28 cellular contexts compared by ENCODE assay signal in genomic region chr17:79914813-79915740, GRCh38.
DNase-seq lines count a peak whose midpoint lies in the region; ATAC-seq and TF ChIP-seq lines count a peak whose summit lies in the region.
"Had no signal": no experiment of that assay in that cellular context is flagged by ENCODE, and none has a peak within 500 bp of the region (broad histone marks: within the 10 kb centered on the region; RNA-seq: fewer than 3 reads in every experiment).

No MANE protein-coding gene starts in this region.

- no peak overlapping the region for H4K8ac ChIP-seq in mesenchymal stem cell (ENCODE audit: low read length)

- H3K27ac ChIP-seq in heart left ventricle (peak overlapping the region in 1 of 12 donors; percentile 49), mesenchymal stem cell (ENCODE audit: low read length, poor library complexity, severe bottlenecking) (no peak overlapping the region), stomach (peak overlapping the region in 3 of 5 donors; percentile 43 to 74 (median 67))
- H3K27ac ChIP-seq in CD8-positive, alpha-beta memory T cell (ENCODE audit: low read depth, low read length): no peak overlapping the region
- H3K27ac ChIP-seq: gastrocnemius medialis, HL-60, left lung, SJCRH30, tibial nerve had no signal

- no peak overlapping the region for H2AFZ ChIP-seq in mesenchymal stem cell (ENCODE audit: low read depth, low read length)

- H2BK12ac ChIP-seq in mesenchymal stem cell (ENCODE audit: low read length in 2 of 2): no peak overlapping the region

- H3K9ac ChIP-seq in mesenchymal stem cell (ENCODE audit: low read length): no peak overlapping the region

- CTCF ChIA-PET in WTC11 (lab: Charles Lee): interaction anchor here (0.6 to 3.3 kb wide), 28 partner anchors 9 to 193 kb away, joined by 3 to 27 read pairs (median 5); partner anchors contain the start of genes CBX4, CBX8 and GAA
- CTCF ChIA-PET in CD8-positive, alpha-beta memory T cell (lab: Charles Lee): no interaction called here

- ATAC-seq in heart left ventricle: peak in 2 of 4 donors; percentile 37 to 60
- ATAC-seq in Right ventricle myocardium inferior: no peak
- no peak for ATAC-seq in WTC11
- ATAC-seq in GM21447 (IDR thresholded peaks at IDR 0.05; ENCODE audit: unreplicated experiment): no peak
- ATAC-seq: activated naive CD8-positive, alpha-beta T cell treated with anti-CD3 and anti-CD28 coated beads, Interleukin-2, amount 50 U/mL, for 24 hours had no signal

- no peak overlapping the region for H2BK15ac ChIP-seq in mesenchymal stem cell (ENCODE audit: low read depth, poor library complexity, severe bottlenecking)

- H3K79me1 ChIP-seq in mesenchymal stem cell (replicated peaks; ENCODE audit: low read length, poor library complexity, severe bottlenecking): no peaks in the 10 kb centered on the region

- POLR2A ChIA-PET in WTC11 (lab: Charles Lee): no interaction called here
- POLR2A ChIA-PET in CD8-positive, alpha-beta memory T cell (lab: Charles Lee): no interaction called here

- H3K4me1 ChIP-seq in heart left ventricle (peaks cover 0 to 30% (median 9%) of the 10 kb centered on the region in 12 donors), mesenchymal stem cell (ENCODE audit: control insufficient read depth, insufficient read depth, low read depth, low read length) (peaks cover 6% of the 10 kb centered on the region), stomach (peaks cover 22 to 36% (median 34%) of the 10 kb centered on the region in 4 donors)
- H3K4me1 ChIP-seq in CD8-positive, alpha-beta memory T cell (ENCODE audit: insufficient read depth, low read length): no peaks in the 10 kb centered on the region
- H3K4me1 ChIP-seq: SJCRH30 had no signal

- no peak for TF ChIP-seq EP300 in stomach (IDR thresholded peaks at IDR 0.05)

- H3K36me3 ChIP-seq in heart left ventricle (no peaks in the 10 kb centered on the region), mesenchymal stem cell (ENCODE audit: control insufficient read depth in 1 of 2, insufficient read depth in 2 of 2, low read depth in 1 of 2, low read length in 2 of 2) (no peaks in the 10 kb centered on the region), stomach (no peaks in the 10 kb centered on the region)
- no peaks in the 10 kb centered on the region for H3K36me3 ChIP-seq in CD8-positive, alpha-beta memory T cell (ENCODE audit: insufficient read depth, low read length)
- H3K36me3 ChIP-seq: BE2C, gastrocnemius medialis, left lung, Peyer's patch, SJCRH30, tibial nerve had no signal

- no peak overlapping the region for H2BK120ac ChIP-seq in mesenchymal stem cell (ENCODE audit: low read depth, low read length)

- TF ChIP-seq CTCF in heart left ventricle (IDR thresholded peaks at IDR 0.05) (no peak), WTC11 (IDR thresholded peaks at IDR 0.05) (no peak), stomach (IDR thresholded peaks at IDR 0.05) (no peak)

- H3K27ac Mint-ChIP-seq in WTC11: peak overlapping the region; percentile 13; the same call in 1 of the 2 replicates
- peak overlapping the region in 1 of 8 donors; percentile 2 for H3K27ac Mint-ChIP-seq in CD8-positive, alpha-beta memory T cell
- H3K27ac Mint-ChIP-seq: activated naive CD8-positive, alpha-beta T cell treated with anti-CD3 and anti-CD28 coated beads, Interleukin-2, amount 50 U/mL, for 24 hours; T-cell had no signal

- H2BK5ac ChIP-seq in mesenchymal stem cell (ENCODE audit: low read depth, low read length, poor library complexity, severe bottlenecking): no peak overlapping the region

- 58 to 66% (median 63%) methylated on average over 18 to 19 of the region's 19 CpGs for WGBS in heart left ventricle, 4 donors
- 68% methylated on average over 19 of the region's 19 CpGs for WGBS in mesenchymal stem cell
- 48 to 60% (median 53%) methylated on average over 17 to 19 of the region's 19 CpGs for WGBS in stomach, 5 donors

- H3K18ac ChIP-seq in mesenchymal stem cell (ENCODE audit: low read depth in 1 of 2, low read length in 2 of 2): no peak overlapping the region

- no peak overlapping the region for H3K4me3 Mint-ChIP-seq in WTC11
- no peak overlapping the region for H3K4me3 Mint-ChIP-seq in CD8-positive, alpha-beta memory T cell
- H3K4me3 Mint-ChIP-seq: activated naive CD8-positive, alpha-beta T cell treated with anti-CD3 and anti-CD28 coated beads, Interleukin-2, amount 50 U/mL, for 24 hours; central memory CD8-positive, alpha-beta T cell; naive thymus-derived CD4-positive, alpha-beta T cell; T-cell had no signal

- H4K91ac ChIP-seq in mesenchymal stem cell (ENCODE audit: low read length): peak overlapping the region; percentile 11

- no peak overlapping the region for H3K4ac ChIP-seq in mesenchymal stem cell (ENCODE audit: low read depth in 1 of 2, low read length in 2 of 2)

- no peak overlapping the region for H3K23ac ChIP-seq in mesenchymal stem cell (ENCODE audit: low read length in 2 of 2)

- peaks cover 4% of the 10 kb centered on the region; the same call in 1 of the 2 replicates for H3K4me1 Mint-ChIP-seq in WTC11
- H3K4me1 Mint-ChIP-seq in CD8-positive, alpha-beta memory T cell: no peaks in the 10 kb centered on the region
- H3K4me1 Mint-ChIP-seq: activated naive CD8-positive, alpha-beta T cell treated with anti-CD3 and anti-CD28 coated beads, Interleukin-2, amount 50 U/mL, for 24 hours; central memory CD8-positive, alpha-beta T cell; T-cell had no signal

- H3K9me3 Mint-ChIP-seq in WTC11: no peaks in the 10 kb centered on the region
- no peaks in the 10 kb centered on the region for H3K9me3 Mint-ChIP-seq in CD8-positive, alpha-beta memory T cell
- H3K9me3 Mint-ChIP-seq: activated naive CD8-positive, alpha-beta T cell treated with anti-CD3 and anti-CD28 coated beads, Interleukin-2, amount 50 U/mL, for 24 hours; central memory CD8-positive, alpha-beta T cell; naive thymus-derived CD4-positive, alpha-beta T cell; T-cell had no signal

- no peak overlapping the region for H3K4me2 ChIP-seq in mesenchymal stem cell (ENCODE audit: low read length, poor library complexity, severe bottlenecking)
- H3K4me2 ChIP-seq: smooth muscle cell had no signal

- no peak overlapping the region for H2AK5ac ChIP-seq in mesenchymal stem cell (ENCODE audit: low read length, severe bottlenecking)

- H3K36me3 Mint-ChIP-seq in WTC11: no peaks in the 10 kb centered on the region
- H3K36me3 Mint-ChIP-seq in CD8-positive, alpha-beta memory T cell: no peaks in the 10 kb centered on the region
- H3K36me3 Mint-ChIP-seq: naive thymus-derived CD4-positive, alpha-beta T cell; T-cell had no signal

- H3K27me3 Mint-ChIP-seq in WTC11 (ENCODE audit: low read depth): no peaks in the 10 kb centered on the region
- peaks cover 5 to 35% of the 10 kb centered on the region in 2 donors for H3K27me3 Mint-ChIP-seq in CD8-positive, alpha-beta memory T cell

- H3K14ac ChIP-seq in mesenchymal stem cell (ENCODE audit: low read length in 2 of 2): no peak overlapping the region

- H3K4me3 ChIP-seq in heart left ventricle (no peak overlapping the region), mesenchymal stem cell (ENCODE audit: insufficient read depth in 1 of 2, low read depth in 1 of 2, low read length in 2 of 2) (no peak overlapping the region), stomach (no peak overlapping the region)
- no peak overlapping the region for H3K4me3 ChIP-seq in CD8-positive, alpha-beta memory T cell (ENCODE audit: low read length)
- H3K4me3 ChIP-seq: A549, gastrocnemius medialis, left lung, Peyer's patch, SJCRH30, smooth muscle cell, tibial nerve had no signal

- intact Hi-C loops in heart left ventricle (cut with DNase I): loop anchor here in 9 of 10 donors (5.0 to 10.0 kb wide), 9 partner anchors 68 to 173 kb away; partner anchors contain the start of gene CBX8 (in 1 of the 9)
- intact Hi-C loops in Right ventricle myocardium inferior (cut with DNase I): loop anchor here (5.0 to 10.0 kb wide), 2 partner anchors 73 to 120 kb away; partner anchors contain the start of gene CBX8
- intact Hi-C loops in stomach (cut with DNase I; ENCODE audit: low total_unique reads): loop anchor here (10.0 kb wide), 1 partner anchor 110 kb away; no protein-coding TSS in a partner anchor

- TF ChIP-seq POLR2A in heart left ventricle (IDR thresholded peaks at IDR 0.05): no peak
- no peak for TF ChIP-seq POLR2A in stomach (IDR thresholded peaks at IDR 0.05)

- H3K9me3 ChIP-seq in heart left ventricle (no peaks in the 10 kb centered on the region), mesenchymal stem cell (ENCODE audit: control insufficient read depth, low read length) (no peaks in the 10 kb centered on the region), stomach (no peaks in the 10 kb centered on the region)
- no peaks in the 10 kb centered on the region for H3K9me3 ChIP-seq in CD8-positive, alpha-beta memory T cell (ENCODE audit: low read length)
- H3K9me3 ChIP-seq: A549, BE2C, gastrocnemius medialis, left lung, Peyer's patch, SJCRH30, tibial nerve had no signal

- DNase-seq in heart left ventricle (peak in 3 of 5 donors; percentile 9 to 64 (median 51)), Right ventricle myocardium inferior (ENCODE audit: missing footprints) (no peak), WTC11 (ENCODE audit: low spot score) (no peak), mesenchymal stem cell (no peak), stomach (no peak), NCI-H446 treated with DMSO at 0.1 percent for 48 hours (lab: John Stamatoyannopoulos, UW) (no peak)
- DNase-seq in CD8-positive, alpha-beta memory T cell: no peak
- DNase-seq: activated CD4-positive, alpha-beta T cell treated with anti-CD3 and anti-CD28 coated beads, Interleukin-2, amount 50 U/mL, for 48 hours; activated naive CD8-positive, alpha-beta T cell treated with anti-CD3 and anti-CD28 coated beads, Interleukin-2, amount 50 U/mL, for 24 hours; BE2C; dermis blood vessel endothelial cell; DND-41; gastrocnemius medialis; naive thymus-derived CD4-positive, alpha-beta T cell; NCI-H1694; NCI-H2171 treated with DMSO at 0.1 percent for 48 hours; retina; SJCRH30; stimulated activated CD4-positive, alpha-beta T cell treated with anti-CD3 and anti-CD28 coated beads, Interleukin-2, amount 100 ng/mL, for 24 hours; T-cell had no signal

- H3K27me3 ChIP-seq in heart left ventricle (peaks cover 0 to 33% (median 7%) of the 10 kb centered on the region in 9 donors), mesenchymal stem cell (ENCODE audit: control insufficient read depth in 1 of 2, insufficient read depth in 1 of 2, low read length in 2 of 2) (peaks cover 60 to 96% of the 10 kb centered on the region in 2 experiments), stomach (peaks cover 0 to 47% (median 11%) of the 10 kb centered on the region in 3 donors)
- H3K27me3 ChIP-seq in CD8-positive, alpha-beta memory T cell (ENCODE audit: insufficient read depth, low read length, poor library complexity, severe bottlenecking): no peaks in the 10 kb centered on the region
- H3K27me3 ChIP-seq: BE2C, Peyer's patch had no signal

TF ChIP-seq in WTC11, 78 proteins besides CTCF, POLR2A, EP300 and RAD21 (continues in another document):
- no peak for TF ChIP-seq TEAD4 (CRISPR knock-in tag; IDR thresholded peaks at IDR 0.05)

Comparison
In these comparisons a context has a peak if more than half of its experiments do, and no peak if none do; other contexts are left out.
1. DNase-seq: peak in heart left ventricle (3 of 5); none in Right ventricle myocardium inferior (single experiment), WTC11 (single experiment), mesenchymal stem cell (single experiment), stomach (single experiment), NCI-H446 treated with DMSO at 0.1 percent for 48 hours (single experiment) and CD8-positive, alpha-beta memory T cell (0 of 5).
2. H3K27ac ChIP-seq: peak in stomach (3 of 5); none in mesenchymal stem cell (single experiment) and CD8-positive, alpha-beta memory T cell (single experiment).